Comparison of ENCODE assay signal across 21 cellular contexts in genomic region chr19:42166336-42166735, GRCh38. TPM values are rescaled to one million over a fixed set of nuclear protein-coding genes. Genes with fewer than 3 reads are reported as not detected.
"Had no signal": no experiment of that assay in that cellular context is flagged by ENCODE, and none has a peak within 500 bp of the region (broad histone marks: within the 10 kb centered on the region; RNA-seq: fewer than 3 reads in every experiment).

No MANE protein-coding gene starts in this region.

- ATAC-seq: activated naive CD8-positive, alpha-beta T cell treated with anti-CD3 and anti-CD28 coated beads, Interleukin-2, amount 50 U/mL, for 24 hours; heart right ventricle; left colon; lower lobe of right lung; right cardiac atrium; stimulated activated naive CD8-positive, alpha-beta T cell treated with anti-CD3 and anti-CD28 coated beads, Interleukin-15, amount 100 ng/mL, for 72 hours; WTC11 had no signal

- H3K4me1 ChIP-seq: heart right ventricle, lower lobe of right lung, parathyroid adenoma, tibial nerve had no signal

- H3K9me3 ChIP-seq: heart right ventricle, lower lobe of right lung, tibial nerve had no signal

- H2AFZ ChIP-seq: parathyroid adenoma had no signal

- DNase-seq: activated CD4-positive, alpha-beta T cell treated with anti-CD3 and anti-CD28 coated beads, Interleukin-2, amount 50 U/mL, for 4 hours; activated CD8-positive, alpha-beta memory T cell treated with anti-CD3 and anti-CD28 coated beads for 24 hours; activated CD8-positive, alpha-beta memory T cell treated with anti-CD3 and anti-CD28 coated beads, Interleukin-2, amount 50 U/mL, for 4 hours; activated naive CD4-positive, alpha-beta T cell treated with anti-CD3 and anti-CD28 coated beads, Interleukin-2, amount 50 U/mL, for 16 hours; activated naive CD8-positive, alpha-beta T cell treated with anti-CD3 and anti-CD28 coated beads, Interleukin-2, amount 50 U/mL, for 24 hours; activated T-cell treated with anti-CD3 and anti-CD28 coated beads, Interleukin-2, amount 50 U/mL, for 48 hours; cortex of kidney; heart right ventricle; islet precursor cell; left colon; lower lobe of right lung; naive B cell; nucleus accumbens; right cardiac atrium; stimulated activated CD4-positive, alpha-beta T cell treated with anti-CD3 and anti-CD28 coated beads, Interleukin-4, amount 100 ng/mL, for 4 hours; stimulated activated naive CD8-positive, alpha-beta T cell treated with anti-CD3 and anti-CD28 coated beads, Interleukin-15, amount 100 ng/mL, for 72 hours; T1000 had no signal

- H3K4me3 ChIP-seq: cardiac muscle cell, heart right ventricle, lower lobe of right lung, tibial nerve had no signal

- H3K9ac ChIP-seq: parathyroid adenoma had no signal

- H3K27me3 Mint-ChIP-seq: activated naive CD8-positive, alpha-beta T cell treated with anti-CD3 and anti-CD28 coated beads, Interleukin-2, amount 50 U/mL, for 24 hours; stimulated activated naive CD8-positive, alpha-beta T cell treated with anti-CD3 and anti-CD28 coated beads, Interleukin-15, amount 100 ng/mL, for 72 hours had no signal

- H3K4me3 Mint-ChIP-seq: activated naive CD8-positive, alpha-beta T cell treated with anti-CD3 and anti-CD28 coated beads, Interleukin-2, amount 50 U/mL, for 24 hours; naive B cell; stimulated activated naive CD8-positive, alpha-beta T cell treated with anti-CD3 and anti-CD28 coated beads, Interleukin-15, amount 100 ng/mL, for 72 hours; WTC11 had no signal

- H3K27ac ChIP-seq: cardiac muscle cell, heart right ventricle, lower lobe of right lung, parathyroid adenoma, tibial nerve had no signal

- H3K36me3 ChIP-seq: cardiac muscle cell, heart right ventricle, lower lobe of right lung, tibial nerve had no signal

- H3K27ac Mint-ChIP-seq: activated naive CD8-positive, alpha-beta T cell treated with anti-CD3 and anti-CD28 coated beads, Interleukin-2, amount 50 U/mL, for 24 hours; WTC11 had no signal

- H3K4me1 Mint-ChIP-seq: activated naive CD8-positive, alpha-beta T cell treated with anti-CD3 and anti-CD28 coated beads, Interleukin-2, amount 50 U/mL, for 24 hours; WTC11 had no signal

- H3K36me3 Mint-ChIP-seq: naive B cell, WTC11 had no signal

RNA-seq across cellular contexts. Expression of gene POU2F2, which starts 34.1 kb away (rescaled TPM):
- total RNA-seq: cardiac muscle cell had no signal
